In the genomic region with DNA sequence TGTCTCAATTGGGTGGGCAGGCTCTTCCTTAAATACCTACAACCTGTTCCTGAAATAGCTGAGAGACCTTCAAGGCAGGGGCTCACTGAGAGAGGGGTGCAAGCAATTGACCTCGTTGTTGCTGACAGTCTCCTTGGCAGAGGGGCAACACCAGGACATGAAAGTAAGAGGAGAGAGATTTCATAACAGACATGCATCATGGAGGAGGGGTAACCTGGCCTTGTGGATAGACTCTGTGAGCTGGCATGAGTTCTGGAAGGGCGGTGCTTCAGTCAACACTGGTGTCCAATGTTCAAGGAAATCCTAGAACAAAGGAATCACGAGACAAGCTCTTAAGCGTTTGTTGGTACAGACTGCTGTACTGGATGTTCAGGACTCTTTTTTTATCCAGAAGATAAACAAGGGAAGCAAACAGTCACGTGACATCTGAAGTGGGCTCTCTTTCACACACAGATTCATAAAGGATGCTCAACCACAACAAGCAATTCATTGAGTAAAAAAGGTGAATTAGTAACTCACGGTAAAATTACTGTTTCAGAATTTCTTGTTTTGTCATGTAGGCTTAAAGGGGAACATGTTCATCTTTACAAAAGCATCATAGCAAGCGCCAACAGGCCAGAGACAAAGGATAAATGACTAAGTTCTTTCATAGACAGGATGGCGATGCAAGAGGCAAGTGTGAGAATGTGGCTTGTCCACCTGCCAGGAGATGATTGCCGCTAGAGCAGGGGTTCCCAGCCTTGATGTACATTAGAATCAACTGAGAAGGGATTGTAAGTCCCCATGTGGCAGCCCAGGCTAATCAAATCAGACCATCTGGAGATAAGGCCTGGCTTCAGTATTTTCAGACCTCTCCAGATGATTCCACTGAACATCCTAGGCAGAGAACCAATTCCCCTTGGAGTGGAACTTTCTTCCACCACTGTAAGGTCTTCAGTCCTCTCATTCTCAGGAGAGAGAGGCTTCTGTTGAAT, we compare ENCODE assay signal across 1 cellular context.
TF ChIP-seq lines count a peak whose summit lies in the region.

No MANE protein-coding gene starts in this region.

TF ChIP-seq in HepG2, 621 proteins besides CTCF, POLR2A, EP300 and RAD21 (continued from another document and continues in another):
- TF ChIP-seq, protein P1, sequence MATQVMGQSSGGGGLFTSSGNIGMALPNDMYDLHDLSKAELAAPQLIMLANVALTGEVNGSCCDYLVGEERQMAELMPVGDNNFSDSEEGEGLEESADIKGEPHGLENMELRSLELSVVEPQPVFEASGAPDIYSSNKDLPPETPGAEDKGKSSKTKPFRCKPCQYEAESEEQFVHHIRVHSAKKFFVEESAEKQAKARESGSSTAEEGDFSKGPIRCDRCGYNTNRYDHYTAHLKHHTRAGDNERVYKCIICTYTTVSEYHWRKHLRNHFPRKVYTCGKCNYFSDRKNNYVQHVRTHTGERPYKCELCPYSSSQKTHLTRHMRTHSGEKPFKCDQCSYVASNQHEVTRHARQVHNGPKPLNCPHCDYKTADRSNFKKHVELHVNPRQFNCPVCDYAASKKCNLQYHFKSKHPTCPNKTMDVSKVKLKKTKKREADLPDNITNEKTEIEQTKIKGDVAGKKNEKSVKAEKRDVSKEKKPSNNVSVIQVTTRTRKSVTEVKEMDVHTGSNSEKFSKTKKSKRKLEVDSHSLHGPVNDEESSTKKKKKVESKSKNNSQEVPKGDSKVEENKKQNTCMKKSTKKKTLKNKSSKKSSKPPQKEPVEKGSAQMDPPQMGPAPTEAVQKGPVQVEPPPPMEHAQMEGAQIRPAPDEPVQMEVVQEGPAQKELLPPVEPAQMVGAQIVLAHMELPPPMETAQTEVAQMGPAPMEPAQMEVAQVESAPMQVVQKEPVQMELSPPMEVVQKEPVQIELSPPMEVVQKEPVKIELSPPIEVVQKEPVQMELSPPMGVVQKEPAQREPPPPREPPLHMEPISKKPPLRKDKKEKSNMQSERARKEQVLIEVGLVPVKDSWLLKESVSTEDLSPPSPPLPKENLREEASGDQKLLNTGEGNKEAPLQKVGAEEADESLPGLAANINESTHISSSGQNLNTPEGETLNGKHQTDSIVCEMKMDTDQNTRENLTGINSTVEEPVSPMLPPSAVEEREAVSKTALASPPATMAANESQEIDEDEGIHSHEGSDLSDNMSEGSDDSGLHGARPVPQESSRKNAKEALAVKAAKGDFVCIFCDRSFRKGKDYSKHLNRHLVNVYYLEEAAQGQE (IDR thresholded peaks at IDR 0.05; ENCODE audit: borderline replicate concordance in 1 of 2, low read depth in 1 of 2, low read length in 2 of 2) = peak in 1 of 2 experiments; percentile 42; a peak in 1 of 4 replicates
- no peak for TF ChIP-seq SMAD1 (CRISPR knock-in tag; IDR thresholded peaks at IDR 0.05; ENCODE audit: borderline replicate concordance, low read depth)
- TF ChIP-seq, protein P2, sequence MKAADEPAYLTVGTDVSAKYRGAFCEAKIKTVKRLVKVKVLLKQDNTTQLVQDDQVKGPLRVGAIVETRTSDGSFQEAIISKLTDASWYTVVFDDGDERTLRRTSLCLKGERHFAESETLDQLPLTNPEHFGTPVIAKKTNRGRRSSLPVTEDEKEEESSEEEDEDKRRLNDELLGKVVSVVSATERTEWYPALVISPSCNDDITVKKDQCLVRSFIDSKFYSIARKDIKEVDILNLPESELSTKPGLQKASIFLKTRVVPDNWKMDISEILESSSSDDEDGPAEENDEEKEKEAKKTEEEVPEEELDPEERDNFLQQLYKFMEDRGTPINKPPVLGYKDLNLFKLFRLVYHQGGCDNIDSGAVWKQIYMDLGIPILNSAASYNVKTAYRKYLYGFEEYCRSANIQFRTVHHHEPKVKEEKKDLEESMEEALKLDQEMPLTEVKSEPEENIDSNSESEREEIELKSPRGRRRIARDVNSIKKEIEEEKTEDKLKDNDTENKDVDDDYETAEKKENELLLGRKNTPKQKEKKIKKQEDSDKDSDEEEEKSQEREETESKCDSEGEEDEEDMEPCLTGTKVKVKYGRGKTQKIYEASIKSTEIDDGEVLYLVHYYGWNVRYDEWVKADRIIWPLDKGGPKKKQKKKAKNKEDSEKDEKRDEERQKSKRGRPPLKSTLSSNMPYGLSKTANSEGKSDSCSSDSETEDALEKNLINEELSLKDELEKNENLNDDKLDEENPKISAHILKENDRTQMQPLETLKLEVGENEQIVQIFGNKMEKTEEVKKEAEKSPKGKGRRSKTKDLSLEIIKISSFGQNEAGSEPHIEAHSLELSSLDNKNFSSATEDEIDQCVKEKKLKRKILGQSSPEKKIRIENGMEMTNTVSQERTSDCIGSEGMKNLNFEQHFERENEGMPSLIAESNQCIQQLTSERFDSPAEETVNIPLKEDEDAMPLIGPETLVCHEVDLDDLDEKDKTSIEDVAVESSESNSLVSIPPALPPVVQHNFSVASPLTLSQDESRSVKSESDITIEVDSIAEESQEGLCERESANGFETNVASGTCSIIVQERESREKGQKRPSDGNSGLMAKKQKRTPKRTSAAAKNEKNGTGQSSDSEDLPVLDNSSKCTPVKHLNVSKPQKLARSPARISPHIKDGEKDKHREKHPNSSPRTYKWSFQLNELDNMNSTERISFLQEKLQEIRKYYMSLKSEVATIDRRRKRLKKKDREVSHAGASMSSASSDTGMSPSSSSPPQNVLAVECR (CRISPR knock-in tag; IDR thresholded peaks at IDR 0.05; ENCODE audit: borderline replicate concordance) = peak; percentile 76; the same call in 1 of the 2 replicates
- TF ChIP-seq, protein P3, sequence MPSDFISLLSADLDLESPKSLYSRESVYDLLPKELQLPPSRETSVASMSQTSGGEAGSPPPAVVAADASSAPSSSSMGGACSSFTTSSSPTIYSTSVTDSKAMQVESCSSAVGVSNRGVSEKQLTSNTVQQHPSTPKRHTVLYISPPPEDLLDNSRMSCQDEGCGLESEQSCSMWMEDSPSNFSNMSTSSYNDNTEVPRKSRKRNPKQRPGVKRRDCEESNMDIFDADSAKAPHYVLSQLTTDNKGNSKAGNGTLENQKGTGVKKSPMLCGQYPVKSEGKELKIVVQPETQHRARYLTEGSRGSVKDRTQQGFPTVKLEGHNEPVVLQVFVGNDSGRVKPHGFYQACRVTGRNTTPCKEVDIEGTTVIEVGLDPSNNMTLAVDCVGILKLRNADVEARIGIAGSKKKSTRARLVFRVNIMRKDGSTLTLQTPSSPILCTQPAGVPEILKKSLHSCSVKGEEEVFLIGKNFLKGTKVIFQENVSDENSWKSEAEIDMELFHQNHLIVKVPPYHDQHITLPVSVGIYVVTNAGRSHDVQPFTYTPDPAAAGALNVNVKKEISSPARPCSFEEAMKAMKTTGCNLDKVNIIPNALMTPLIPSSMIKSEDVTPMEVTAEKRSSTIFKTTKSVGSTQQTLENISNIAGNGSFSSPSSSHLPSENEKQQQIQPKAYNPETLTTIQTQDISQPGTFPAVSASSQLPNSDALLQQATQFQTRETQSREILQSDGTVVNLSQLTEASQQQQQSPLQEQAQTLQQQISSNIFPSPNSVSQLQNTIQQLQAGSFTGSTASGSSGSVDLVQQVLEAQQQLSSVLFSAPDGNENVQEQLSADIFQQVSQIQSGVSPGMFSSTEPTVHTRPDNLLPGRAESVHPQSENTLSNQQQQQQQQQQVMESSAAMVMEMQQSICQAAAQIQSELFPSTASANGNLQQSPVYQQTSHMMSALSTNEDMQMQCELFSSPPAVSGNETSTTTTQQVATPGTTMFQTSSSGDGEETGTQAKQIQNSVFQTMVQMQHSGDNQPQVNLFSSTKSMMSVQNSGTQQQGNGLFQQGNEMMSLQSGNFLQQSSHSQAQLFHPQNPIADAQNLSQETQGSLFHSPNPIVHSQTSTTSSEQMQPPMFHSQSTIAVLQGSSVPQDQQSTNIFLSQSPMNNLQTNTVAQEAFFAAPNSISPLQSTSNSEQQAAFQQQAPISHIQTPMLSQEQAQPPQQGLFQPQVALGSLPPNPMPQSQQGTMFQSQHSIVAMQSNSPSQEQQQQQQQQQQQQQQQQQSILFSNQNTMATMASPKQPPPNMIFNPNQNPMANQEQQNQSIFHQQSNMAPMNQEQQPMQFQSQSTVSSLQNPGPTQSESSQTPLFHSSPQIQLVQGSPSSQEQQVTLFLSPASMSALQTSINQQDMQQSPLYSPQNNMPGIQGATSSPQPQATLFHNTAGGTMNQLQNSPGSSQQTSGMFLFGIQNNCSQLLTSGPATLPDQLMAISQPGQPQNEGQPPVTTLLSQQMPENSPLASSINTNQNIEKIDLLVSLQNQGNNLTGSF (CRISPR knock-in tag; IDR thresholded peaks at IDR 0.05) = no peak
- no peak for TF ChIP-seq SMARCE1 (IDR thresholded peaks at IDR 0.05; ENCODE audit: borderline replicate concordance)
- peak; percentile 93 for TF ChIP-seq REPIN1 (CRISPR knock-in tag; IDR thresholded peaks at IDR 0.05; ENCODE audit: borderline replicate concordance, low read depth)
- TF ChIP-seq, protein P4, sequence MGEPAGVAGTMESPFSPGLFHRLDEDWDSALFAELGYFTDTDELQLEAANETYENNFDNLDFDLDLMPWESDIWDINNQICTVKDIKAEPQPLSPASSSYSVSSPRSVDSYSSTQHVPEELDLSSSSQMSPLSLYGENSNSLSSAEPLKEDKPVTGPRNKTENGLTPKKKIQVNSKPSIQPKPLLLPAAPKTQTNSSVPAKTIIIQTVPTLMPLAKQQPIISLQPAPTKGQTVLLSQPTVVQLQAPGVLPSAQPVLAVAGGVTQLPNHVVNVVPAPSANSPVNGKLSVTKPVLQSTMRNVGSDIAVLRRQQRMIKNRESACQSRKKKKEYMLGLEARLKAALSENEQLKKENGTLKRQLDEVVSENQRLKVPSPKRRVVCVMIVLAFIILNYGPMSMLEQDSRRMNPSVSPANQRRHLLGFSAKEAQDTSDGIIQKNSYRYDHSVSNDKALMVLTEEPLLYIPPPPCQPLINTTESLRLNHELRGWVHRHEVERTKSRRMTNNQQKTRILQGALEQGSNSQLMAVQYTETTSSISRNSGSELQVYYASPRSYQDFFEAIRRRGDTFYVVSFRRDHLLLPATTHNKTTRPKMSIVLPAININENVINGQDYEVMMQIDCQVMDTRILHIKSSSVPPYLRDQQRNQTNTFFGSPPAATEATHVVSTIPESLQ (CRISPR knock-in tag; conservative IDR thresholded peaks at IDR 0.05) = no peak
- no peak for TF ChIP-seq JUND (CRISPR knock-in tag; IDR thresholded peaks at IDR 0.05)
- TF ChIP-seq KDM2A (CRISPR knock-in tag; IDR thresholded peaks at IDR 0.05; ENCODE audit: borderline replicate concordance, low read depth) = no peak
- no peak for TF ChIP-seq NPAS2 (CRISPR knock-in tag; IDR thresholded peaks at IDR 0.05; ENCODE audit: borderline replicate concordance)
- TF ChIP-seq ZC3H4 (CRISPR knock-in tag; IDR thresholded peaks at IDR 0.05; ENCODE audit: borderline replicate concordance) = no peak
- TF ChIP-seq ZNF235 (CRISPR knock-in tag; IDR thresholded peaks at IDR 0.05; ENCODE audit: borderline replicate concordance) = no peak
- TF ChIP-seq ZNF572 (CRISPR knock-in tag; IDR thresholded peaks at IDR 0.05) = no peak
- 0 out of 2 replicates have a peak, but pooled peaks have one; percentile 85 for TF ChIP-seq ZNF543 (CRISPR knock-in tag; IDR thresholded peaks at IDR 0.05)
- TF ChIP-seq, protein P5, sequence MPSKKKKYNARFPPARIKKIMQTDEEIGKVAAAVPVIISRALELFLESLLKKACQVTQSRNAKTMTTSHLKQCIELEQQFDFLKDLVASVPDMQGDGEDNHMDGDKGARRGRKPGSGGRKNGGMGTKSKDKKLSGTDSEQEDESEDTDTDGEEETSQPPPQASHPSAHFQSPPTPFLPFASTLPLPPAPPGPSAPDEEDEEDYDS (CRISPR knock-in tag; IDR thresholded peaks at IDR 0.05) = no peak
- no peak for TF ChIP-seq HNRNPLL (IDR thresholded peaks at IDR 0.05; ENCODE audit: low read depth, low read length, poor library complexity, severe bottlenecking)
- TF ChIP-seq, protein P6, sequence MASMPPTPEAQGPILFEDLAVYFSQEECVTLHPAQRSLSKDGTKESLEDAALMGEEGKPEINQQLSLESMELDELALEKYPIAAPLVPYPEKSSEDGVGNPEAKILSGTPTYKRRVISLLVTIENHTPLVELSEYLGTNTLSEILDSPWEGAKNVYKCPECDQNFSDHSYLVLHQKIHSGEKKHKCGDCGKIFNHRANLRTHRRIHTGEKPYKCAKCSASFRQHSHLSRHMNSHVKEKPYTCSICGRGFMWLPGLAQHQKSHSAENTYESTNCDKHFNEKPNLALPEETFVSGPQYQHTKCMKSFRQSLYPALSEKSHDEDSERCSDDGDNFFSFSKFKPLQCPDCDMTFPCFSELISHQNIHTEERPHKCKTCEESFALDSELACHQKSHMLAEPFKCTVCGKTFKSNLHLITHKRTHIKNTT (CRISPR knock-in tag; IDR thresholded peaks at IDR 0.05) = no peak
- TF ChIP-seq EED (CRISPR knock-in tag; IDR thresholded peaks at IDR 0.05) = no peak
- TF ChIP-seq ZNF326 (CRISPR knock-in tag; IDR thresholded peaks at IDR 0.05; ENCODE audit: borderline replicate concordance) = no peak
- no peak for TF ChIP-seq SMARCC2 (IDR thresholded peaks at IDR 0.05)
- TF ChIP-seq MXI1 (IDR thresholded peaks at IDR 0.05; ENCODE audit: borderline replicate concordance, low read depth, low read length) = peak; percentile 48; the same call in 1 of the 3 replicates
- 0 out of 2 replicates have a peak, but pooled peaks have one; percentile 28 for TF ChIP-seq ZNF354B (CRISPR knock-in tag; IDR thresholded peaks at IDR 0.05)
- no peak for TF ChIP-seq EEA1 (CRISPR knock-in tag; IDR thresholded peaks at IDR 0.05; ENCODE audit: borderline replicate concordance)
- no peak for TF ChIP-seq ELF4 (CRISPR knock-in tag; IDR thresholded peaks at IDR 0.05; ENCODE audit: borderline replicate concordance)
- 0 out of 2 replicates have a peak, but pooled peaks have one; percentile 58 for TF ChIP-seq ARID2 (CRISPR knock-in tag; IDR thresholded peaks at IDR 0.05; ENCODE audit: borderline replicate concordance)
- no peak for TF ChIP-seq ISX (CRISPR knock-in tag; conservative IDR thresholded peaks at IDR 0.05)
- TF ChIP-seq, protein P7, sequence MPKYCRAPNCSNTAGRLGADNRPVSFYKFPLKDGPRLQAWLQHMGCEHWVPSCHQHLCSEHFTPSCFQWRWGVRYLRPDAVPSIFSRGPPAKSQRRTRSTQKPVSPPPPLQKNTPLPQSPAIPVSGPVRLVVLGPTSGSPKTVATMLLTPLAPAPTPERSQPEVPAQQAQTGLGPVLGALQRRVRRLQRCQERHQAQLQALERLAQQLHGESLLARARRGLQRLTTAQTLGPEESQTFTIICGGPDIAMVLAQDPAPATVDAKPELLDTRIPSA (CRISPR knock-in tag; IDR thresholded peaks at IDR 0.05; ENCODE audit: borderline replicate concordance) = no peak
- TF ChIP-seq ZNF333 (CRISPR knock-in tag; IDR thresholded peaks at IDR 0.05; ENCODE audit: borderline replicate concordance) = no peak
- TF ChIP-seq, protein P8, sequence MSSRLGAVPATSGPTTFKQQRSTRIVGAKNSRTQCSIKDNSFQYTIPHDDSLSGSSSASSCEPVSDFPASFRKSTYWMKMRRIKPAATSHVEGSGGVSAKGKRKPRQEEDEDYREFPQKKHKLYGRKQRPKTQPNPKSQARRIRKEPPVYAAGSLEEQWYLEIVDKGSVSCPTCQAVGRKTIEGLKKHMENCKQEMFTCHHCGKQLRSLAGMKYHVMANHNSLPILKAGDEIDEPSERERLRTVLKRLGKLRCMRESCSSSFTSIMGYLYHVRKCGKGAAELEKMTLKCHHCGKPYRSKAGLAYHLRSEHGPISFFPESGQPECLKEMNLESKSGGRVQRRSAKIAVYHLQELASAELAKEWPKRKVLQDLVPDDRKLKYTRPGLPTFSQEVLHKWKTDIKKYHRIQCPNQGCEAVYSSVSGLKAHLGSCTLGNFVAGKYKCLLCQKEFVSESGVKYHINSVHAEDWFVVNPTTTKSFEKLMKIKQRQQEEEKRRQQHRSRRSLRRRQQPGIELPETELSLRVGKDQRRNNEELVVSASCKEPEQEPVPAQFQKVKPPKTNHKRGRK (CRISPR knock-in tag; IDR thresholded peaks at IDR 0.05) = no peak
- peak; percentile 81 for TF ChIP-seq HDAC1 (CRISPR knock-in tag; IDR thresholded peaks at IDR 0.05)
- TF ChIP-seq BRCA1 (CRISPR knock-in tag; IDR thresholded peaks at IDR 0.05) = 0 out of 2 replicates have a peak, but pooled peaks have one; percentile 34
- TF ChIP-seq SRSF4 (IDR thresholded peaks at IDR 0.05; ENCODE audit: low read depth, low read length, poor library complexity, severe bottlenecking) = no peak
- TF ChIP-seq AKAP8 (CRISPR knock-in tag; IDR thresholded peaks at IDR 0.05) = peak; percentile 61; the same call in 1 of the 2 replicates
- TF ChIP-seq ZBTB7B (CRISPR knock-in tag; IDR thresholded peaks at IDR 0.05) = peak; percentile 61; the same call in 1 of the 2 replicates
- no peak for TF ChIP-seq ZNF282 (IDR thresholded peaks at IDR 0.05; ENCODE audit: partially characterized antibody)
